In genomic region chr14:103748539-103748867, GRCh38 we compare ENCODE assay signal across 12 cellular contexts. TPM values are rescaled to one million over a fixed set of nuclear protein-coding genes. Genes with fewer than 3 reads are reported as not detected.
DNase-seq lines count a peak whose midpoint lies in the region; ATAC-seq lines count a peak whose summit lies in the region.
"Had no signal": no experiment of that assay in that cellular context is flagged by ENCODE, and none has a peak within 500 bp of the region (broad histone marks: within the 10 kb centered on the region; RNA-seq: fewer than 3 reads in every experiment).

No MANE protein-coding gene starts in this region.

- no peaks in the 10 kb centered on the region for H3K27me3 Mint-ChIP-seq in memory B cell

- ATAC-seq in memory B cell (ENCODE audit: low read depth) (peak; percentile 68), HG02885 (IDR thresholded peaks at IDR 0.05; ENCODE audit: poor library complexity, unreplicated experiment) (no peak)

- no peaks in the 10 kb centered on the region for H3K36me3 ChIP-seq in Karpas-422 (ENCODE audit: insufficient read depth, low read length)

- H3K4me3 Mint-ChIP-seq in memory B cell = no peak overlapping the region
- H3K4me3 Mint-ChIP-seq: dendritic cell treated with granulocyte-macrophage colony-stimulating factor and Interleukin-4, amounts not matched to agents 40 ng/mL and 50 ng/mL, for 4 days had no signal

- no peaks in the 10 kb centered on the region for H4K20me1 ChIP-seq in Karpas-422 (ENCODE audit: insufficient read depth, low read depth, low read length)

- no peak overlapping the region for H2AFZ ChIP-seq in Karpas-422 (ENCODE audit: low read length)

- no peaks in the 10 kb centered on the region for H3K4me1 ChIP-seq in Karpas-422 (ENCODE audit: low read length)

- peaks cover 4% of the 10 kb centered on the region for H3K36me3 Mint-ChIP-seq in memory B cell

- H3K9ac ChIP-seq in Karpas-422 (ENCODE audit: low read length) = no peak overlapping the region

- H3K9me2 ChIP-seq in Karpas-422 (replicated peaks; ENCODE audit: insufficient read depth, low read length) = no peaks in the 10 kb centered on the region

- no peak overlapping the region for H3K27ac ChIP-seq in Karpas-422 (ENCODE audit: low read length)
- H3K27ac ChIP-seq: heart left ventricle had no signal

- H3K79me2 ChIP-seq in Karpas-422 (ENCODE audit: low read length) = no peaks in the 10 kb centered on the region

- no peak overlapping the region for H3K27ac Mint-ChIP-seq in memory B cell
- H3K27ac Mint-ChIP-seq: dendritic cell treated with granulocyte-macrophage colony-stimulating factor and Interleukin-4, amounts not matched to agents 40 ng/mL and 50 ng/mL, for 4 days had no signal

- no peaks in the 10 kb centered on the region for H3K9me3 ChIP-seq in Karpas-422 (ENCODE audit: low read length)
- H3K9me3 ChIP-seq: heart left ventricle had no signal

- H3K9me3 Mint-ChIP-seq in memory B cell = no peaks in the 10 kb centered on the region
- H3K9me3 Mint-ChIP-seq: dendritic cell treated with granulocyte-macrophage colony-stimulating factor and Interleukin-4, amounts not matched to agents 40 ng/mL and 50 ng/mL, for 4 days had no signal

- H3K27me3 ChIP-seq in Karpas-422 (ENCODE audit: low read length) = no peaks in the 10 kb centered on the region
- H3K27me3 ChIP-seq: heart left ventricle had no signal

- no peak overlapping the region for H3K4me3 ChIP-seq in Karpas-422 (ENCODE audit: low read length)
- H3K4me3 ChIP-seq: heart left ventricle, skin epidermis had no signal

- H3K4me1 Mint-ChIP-seq in memory B cell = no peaks in the 10 kb centered on the region

- peak; percentile 34 for DNase-seq in NCI-H2107 treated with DMSO at 0.1 percent for 48 hours (lab: John Stamatoyannopoulos, UW; ENCODE audit: unreplicated experiment)
- peak; percentile 11 to 16 (median 15) for DNase-seq in activated CD8-positive, alpha-beta memory T cell treated with anti-CD3 and anti-CD28 coated beads for 48 hours (ENCODE audit: low read depth in 2 of 3, low spot score in 2 of 3)
- no peak for DNase-seq in memory B cell (ENCODE audit: low spot score in 2 of 2)
- DNase-seq in stimulated activated CD8-positive, alpha-beta memory T cell treated with anti-CD3 and anti-CD28 coated beads, Interleukin-4, amount 100 ng/mL, for 48 hours = peak; percentile 60
- no peak for DNase-seq in GF-D8 (lab: John Stamatoyannopoulos, UW)
- DNase-seq in HPDE6-E6E7 (ENCODE audit: extremely low spot score) = no peak
- DNase-seq in Karpas-422 = no peak
- DNase-seq: heart left ventricle, NCI-H1092 had no signal

- no peak overlapping the region for H3K4me2 ChIP-seq in Karpas-422 (ENCODE audit: low read depth, low read length, poor library complexity, severe bottlenecking)

RNA-seq across cellular contexts. Expression of gene ZFYVE21, which starts 32.9 kb away (rescaled TPM):
- total RNA-seq in Karpas-422 (2014; rRNA removed; shearing (Covaris generic); ENCODE audit: low replicate concordance) = 28.4 and 29.7 TPM in 2 replicates

RNA-seq across cellular contexts. Expression of gene XRCC3, which starts 33.3 kb away (rescaled TPM):
- 36.7 and 70.5 TPM in 2 replicates for total RNA-seq in Karpas-422 (2014; rRNA removed; shearing (Covaris generic); ENCODE audit: low replicate concordance)

Comparison
In these comparisons a context has a peak if more than half of its experiments do, and no peak if none do; other contexts are left out.
1. DNase-seq: peak in NCI-H2107 treated with DMSO at 0.1 percent for 48 hours (single experiment), activated CD8-positive, alpha-beta memory T cell treated with anti-CD3 and anti-CD28 coated beads for 48 hours (3 of 3) and stimulated activated CD8-positive, alpha-beta memory T cell treated with anti-CD3 and anti-CD28 coated beads, Interleukin-4, amount 100 ng/mL, for 48 hours (single experiment); none in memory B cell (0 of 2), GF-D8 (single experiment), HPDE6-E6E7 (single experiment) and Karpas-422 (single experiment).